In the genomic region with DNA sequence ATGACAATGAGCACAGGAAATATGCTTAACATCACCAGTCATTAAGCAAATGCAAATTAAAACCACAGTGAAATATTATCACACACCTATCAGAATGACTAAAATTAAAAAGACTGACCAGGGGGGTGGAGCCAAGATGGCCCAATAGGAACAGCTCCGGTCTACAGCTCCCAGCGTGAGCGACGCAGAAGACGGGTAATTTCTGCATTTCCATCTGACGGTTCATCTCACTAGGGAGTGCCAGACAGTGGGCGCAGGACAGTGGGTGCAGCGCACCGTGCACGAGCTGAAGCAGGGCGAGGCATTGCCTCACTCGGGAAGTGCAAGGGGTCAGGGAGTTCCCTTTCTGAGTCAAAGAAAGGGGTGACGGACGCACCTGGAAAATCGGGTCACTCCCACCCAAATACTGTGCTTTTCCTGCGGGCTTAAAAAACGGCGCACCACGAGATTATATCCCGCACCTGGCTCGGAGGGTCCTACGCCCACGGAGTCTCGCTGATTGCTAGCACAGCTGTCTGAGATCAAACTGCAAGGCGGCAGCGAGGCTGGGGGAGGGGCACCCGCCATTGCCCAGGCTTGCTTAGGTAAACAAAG, we compare ENCODE assay signal across 8 cellular contexts. TPM values are rescaled to one million over a fixed set of nuclear protein-coding genes. Genes with fewer than 3 reads are reported as not detected.
A peak's percentile ranks its signal among the peaks of the same experiment; 100 is the strongest.
DNase-seq lines count a peak whose midpoint lies in the region; ATAC-seq, FAIRE-seq and TF ChIP-seq lines count a peak whose summit lies in the region.
"Not testable (repeated sequence)": the region's sequence is repeated elsewhere in the genome, so short reads cannot be mapped to it uniquely, and the experiment has no call there.

No MANE protein-coding gene starts in this region.

- in situ Hi-C loops in HepG2 (cut with HindIII; ENCODE audit: extremely low pct_ligation_motif_present, low pct_unique_long_range_greater_than_20kb), result not testable (repeated sequence)

- not testable (repeated sequence) for TF ChIP-seq CTCF in DOHH2 (IDR thresholded peaks at IDR 0.05; ENCODE audit: low read depth, low read length, poor library complexity, severe bottlenecking); NB4 (IDR thresholded peaks at IDR 0.05; ENCODE audit: low read depth, low read length); SU-DHL-6 (IDR thresholded peaks at IDR 0.05; ENCODE audit: insufficient read depth, low read length, poor library complexity, severe bottlenecking); colonic mucosa (IDR thresholded peaks at IDR 0.05); HepG2 (CRISPR knock-in tag; IDR thresholded peaks at IDR 0.05)

- H3K9me3 ChIP-seq in DOHH2 (ENCODE audit: control insufficient read depth, insufficient read depth, low read length); SU-DHL-6 (ENCODE audit: insufficient read depth, low read length); colonic mucosa; HepG2 (ENCODE audit: low read length): not testable (repeated sequence)

- H3F3A ChIP-seq in DOHH2 (ENCODE audit: control insufficient read depth, insufficient read depth); SU-DHL-6 (ENCODE audit: insufficient read depth): not testable (repeated sequence)

- TF ChIP-seq POLR2A in NB4 (IDR thresholded peaks at IDR 0.05; ENCODE audit: extremely low read depth, insufficient read length); HepG2 (IDR thresholded peaks at IDR 0.05; ENCODE audit: insufficient read depth in 1 of 2, low read depth in 2 of 2, low read length in 2 of 2): not testable (repeated sequence)

- not testable (repeated sequence) for H3K36me3 ChIP-seq in DOHH2 (ENCODE audit: control insufficient read depth, low read length); SU-DHL-6 (ENCODE audit: low read length); colonic mucosa; HepG2 (replicated peaks in 1 of 2; ENCODE audit: control insufficient read depth in 1 of 2, insufficient read depth in 2 of 2, low read length in 2 of 2)

- whole genome bisulfite sequencing in HepG2 (ENCODE audit: low lambda C conversion rate), result 4% methylated on average over 5 of the region's 27 CpGs

- peak overlapping the region; percentile 66 to 85 for H3K4me3 Mint-ChIP-seq in activated T-cell treated with anti-CD3 and anti-CD28 coated beads, Interleukin-2, amount 50 U/mL, for 72 hours
- peak overlapping the region; percentile 58 to 69 for H3K4me3 Mint-ChIP-seq in stimulated activated naive CD8-positive, alpha-beta T cell treated with anti-CD3 and anti-CD28 coated beads, Interleukin-15, amount 100 ng/mL, for 72 hours

- ATAC-seq in HG02852 (IDR thresholded peaks at IDR 0.05; ENCODE audit: unreplicated experiment), result peak; percentile 75
- ATAC-seq in activated T-cell treated with anti-CD3 and anti-CD28 coated beads, Interleukin-2, amount 50 U/mL, for 72 hours (replicated peaks in 1 of 2), result peak in 1 of 2 donors; percentile 42
- ATAC-seq in HepG2, result peak; percentile 63
- not testable (repeated sequence) for ATAC-seq in stimulated activated naive CD8-positive, alpha-beta T cell treated with anti-CD3 and anti-CD28 coated beads, Interleukin-15, amount 100 ng/mL, for 72 hours

- not testable (repeated sequence) for H3K79me2 ChIP-seq in DOHH2 (ENCODE audit: control insufficient read depth, low read length); SU-DHL-6 (ENCODE audit: insufficient read depth, low read length); HepG2 (ENCODE audit: insufficient read depth, low read length)

- BruUV-seq in HepG2 (replicated peaks; lab: Mats Ljungman, UMichigan), result not testable (repeated sequence)

- H3K9me3 Mint-ChIP-seq in activated T-cell treated with anti-CD3 and anti-CD28 coated beads, Interleukin-2, amount 50 U/mL, for 72 hours; stimulated activated naive CD8-positive, alpha-beta T cell treated with anti-CD3 and anti-CD28 coated beads, Interleukin-15, amount 100 ng/mL, for 72 hours: not testable (repeated sequence)

- H4K20me1 ChIP-seq in DOHH2 (ENCODE audit: control insufficient read depth, insufficient read depth, low read depth, low read length); SU-DHL-6 (ENCODE audit: low read depth, low read length); HepG2 (ENCODE audit: insufficient read depth, low read length): not testable (repeated sequence)

- not testable (repeated sequence) for FAIRE-seq in HepG2 (lab: Jason Lieb, UNC)

- H3K36me3 Mint-ChIP-seq in activated T-cell treated with anti-CD3 and anti-CD28 coated beads, Interleukin-2, amount 50 U/mL, for 72 hours (ENCODE audit: insufficient read depth in 2 of 2), result not testable (repeated sequence)

- not testable (repeated sequence) for TF ChIP-seq EP300 in HepG2 (IDR thresholded peaks at IDR 0.05; ENCODE audit: low read depth in 2 of 2, low read length in 2 of 2); HepG2 (CRISPR knock-in tag; IDR thresholded peaks at IDR 0.05; ENCODE audit: borderline replicate concordance)

- not testable (repeated sequence) for H3K9ac ChIP-seq in SU-DHL-6 (ENCODE audit: low read length); colonic mucosa (ENCODE audit: low read depth in 2 of 2, low read length in 2 of 2); HepG2 (ENCODE audit: insufficient read depth, low read depth, low read length)

- intact Hi-C loops in colonic mucosa (cut with DNase I); HepG2 (cut with micrococcal nuclease; ENCODE audit: unreplicated experiment): not testable (repeated sequence)

- TF ChIP-seq RAD21 in HepG2 (CRISPR knock-in tag; IDR thresholded peaks at IDR 0.05), result not testable (repeated sequence)

- H3K27ac Mint-ChIP-seq in activated T-cell treated with anti-CD3 and anti-CD28 coated beads, Interleukin-2, amount 50 U/mL, for 72 hours, result not testable (repeated sequence)
- peak overlapping the region in 1 of 2 donors; percentile 40 for H3K27ac Mint-ChIP-seq in stimulated activated naive CD8-positive, alpha-beta T cell treated with anti-CD3 and anti-CD28 coated beads, Interleukin-15, amount 100 ng/mL, for 72 hours

- 0 out of 2 replicates have a peak overlapping the region, but pooled peaks have one; percentile 26 for H3K4me2 ChIP-seq in DOHH2 (ENCODE audit: low read length)
- peak overlapping the region; percentile 73 for H3K4me2 ChIP-seq in SU-DHL-6 (ENCODE audit: low read depth, low read length, poor library complexity, severe bottlenecking)
- peak overlapping the region; percentile 63 for H3K4me2 ChIP-seq in HepG2 (ENCODE audit: low read depth, low read length)

- not testable (repeated sequence) for H3K27ac ChIP-seq in DOHH2 (ENCODE audit: low read depth, low read length); HepG2 (ENCODE audit: extremely low read length, insufficient read depth, low read length)
- peak overlapping the region; percentile 89 for H3K27ac ChIP-seq in SU-DHL-6 (ENCODE audit: low read depth, low read length)
- H3K27ac ChIP-seq in colonic mucosa, result peak overlapping the region; percentile 6

- not testable (repeated sequence) for H3K27me3 Mint-ChIP-seq in activated T-cell treated with anti-CD3 and anti-CD28 coated beads, Interleukin-2, amount 50 U/mL, for 72 hours (ENCODE audit: low read depth); stimulated activated naive CD8-positive, alpha-beta T cell treated with anti-CD3 and anti-CD28 coated beads, Interleukin-15, amount 100 ng/mL, for 72 hours

- CTCF ChIA-PET in HepG2 (lab: Yijun Ruan, JAX; ENCODE audit: low intra/inter-chr PET ratio, low total read pairs), result not testable (repeated sequence)

- not testable (repeated sequence) for H2AFZ ChIP-seq in SU-DHL-6 (ENCODE audit: low read depth, low read length, severe bottlenecking)
- peak overlapping the region; percentile 27 for H2AFZ ChIP-seq in HepG2 (ENCODE audit: low read length)

- not testable (repeated sequence) for H3K4me1 ChIP-seq in DOHH2 (ENCODE audit: control insufficient read depth, low read length); colonic mucosa; HepG2 (ENCODE audit: insufficient read depth, low read length)

- H3K27me3 ChIP-seq in DOHH2 (ENCODE audit: control insufficient read depth, low read length); SU-DHL-6 (ENCODE audit: low read length); colonic mucosa; HepG2 (ENCODE audit: control insufficient read depth in 1 of 2, insufficient read depth in 2 of 2, low read length in 2 of 2): not testable (repeated sequence)

- H3K4me3 ChIP-seq in DOHH2 (ENCODE audit: low read length), result not testable (repeated sequence)
- H3K4me3 ChIP-seq in NB4 (ENCODE audit: low read depth, low read length), result peak overlapping the region; percentile 48
- H3K4me3 ChIP-seq in SU-DHL-6 (ENCODE audit: insufficient read depth, low read length, poor library complexity, severe bottlenecking), result peak overlapping the region; percentile 37
- peak overlapping the region; percentile 19 for H3K4me3 ChIP-seq in colonic mucosa
- H3K4me3 ChIP-seq in HepG2 (replicated peaks in 1 of 3; ENCODE audit: insufficient read depth in 1 of 3, low read depth in 2 of 3, low read length in 3 of 3), result peak overlapping the region; percentile 42 to 69 (median 57); a peak in 5 of 6 replicates

- peak; percentile 84 for DNase-seq in NB4 (ENCODE audit: low read depth)
- DNase-seq in activated T-cell treated with anti-CD3 and anti-CD28 coated beads, Interleukin-2, amount 50 U/mL, for 72 hours, result peak in 1 of 2 donors; percentile 2
- peak; percentile 49 for DNase-seq in colonic mucosa
- not testable (repeated sequence) for DNase-seq in HepG2 (ENCODE audit: low spot score); stimulated activated naive CD8-positive, alpha-beta T cell treated with anti-CD3 and anti-CD28 coated beads, Interleukin-15, amount 100 ng/mL, for 72 hours

- not testable (repeated sequence) for H3K4me1 Mint-ChIP-seq in activated T-cell treated with anti-CD3 and anti-CD28 coated beads, Interleukin-2, amount 50 U/mL, for 72 hours (ENCODE audit: low read depth); stimulated activated naive CD8-positive, alpha-beta T cell treated with anti-CD3 and anti-CD28 coated beads, Interleukin-15, amount 100 ng/mL, for 72 hours

- H3K9me2 ChIP-seq in DOHH2 (replicated peaks; ENCODE audit: control insufficient read depth, low read length); SU-DHL-6 (replicated peaks; ENCODE audit: insufficient read depth, low read length): not testable (repeated sequence)

- POLR2A ChIA-PET in HepG2 (lab: Yijun Ruan, JAX), result interaction anchor here (0.7 to 1.3 kb wide), 4 partner anchors 19 to 100 kb away, joined by 3 to 5 read pairs (median 4); a partner anchor contains a TSS

RNA-seq across cellular contexts. Expression of a gene that starts 29.1 kb away (rescaled TPM):
- 10 to 100 TPM; 11.4 to 12.2 TPM for total RNA-seq in activated T-cell treated with anti-CD3 and anti-CD28 coated beads, Interleukin-2, amount 50 U/mL, for 72 hours
- total RNA-seq in colonic mucosa (10 to 100 TPM in 1 of 2 donors, 1 to 10 TPM in 1; 9.3 to 19.4 TPM), HepG2 (2016; rRNA removed; fragmentation: Illumina TruSeq; extraction: Trizol) (2.9 and 9.6 TPM in 2 replicates)
- total RNA-seq in HepG2 (2016; cell fraction: cytosol; rRNA removed; fragmentation: Illumina TruSeq; extraction: Trizol; ENCODE audit: low read depth), result 4.3 TPM in 2 replicates
- total RNA-seq in HepG2 (2016; cell fraction: insoluble cytoplasmic fraction; rRNA removed; fragmentation: Illumina TruSeq; extraction: Trizol), result 2.4 and 8.8 TPM in 2 replicates
- 2.8 and 3.6 TPM in 2 replicates for total RNA-seq in HepG2 (2016; cell fraction: membrane; rRNA removed; fragmentation: Illumina TruSeq; extraction: Trizol)
- 14.4 and 20.3 TPM in 2 replicates for total RNA-seq in HepG2 (2016; cell fraction: nucleus; rRNA removed; fragmentation: Illumina TruSeq; extraction: Trizol)
- 13.4 and 16.4 TPM in 2 replicates for polyA plus RNA-seq in HepG2 (2011; rRNA removed)
- polyA plus RNA-seq in HepG2 (2011; cell fraction: cytosol; rRNA removed), result 4.3 and 6.5 TPM in 2 replicates
- polyA plus RNA-seq in HepG2 (2011; cell fraction: nucleus; rRNA removed), result 36.6 and 49.2 TPM in 2 replicates
- polyA plus RNA-seq in HepG2 (2012), result 8.6 and 9.0 TPM in 2 replicates
- 1.6 and 2.2 TPM in 2 replicates for polyA plus RNA-seq in HepG2 (2016; cell fraction: cytosol; fragmentation: Illumina TruSeq; extraction: Trizol; ENCODE audit: low read depth)
- polyA plus RNA-seq in HepG2 (2016; cell fraction: insoluble cytoplasmic fraction; fragmentation: Illumina TruSeq; extraction: Trizol; ENCODE audit: low read depth), result 3.3 and 4.4 TPM in 2 replicates
- polyA plus RNA-seq in HepG2 (2016; cell fraction: membrane; fragmentation: Illumina TruSeq; extraction: Trizol; ENCODE audit: low read depth), result 2.8 and 3.1 TPM in 2 replicates
- polyA plus RNA-seq in HepG2 (2016; cell fraction: nucleus; fragmentation: Illumina TruSeq; extraction: Trizol; ENCODE audit: insufficient read depth, low read depth), result 29.3 and 35.2 TPM in 2 replicates
- polyA minus RNA-seq in HepG2 (2011; rRNA and poly(A)+ RNA removed; ENCODE audit: low replicate concordance), result 17.8 and 18.9 TPM in 2 replicates
- polyA minus RNA-seq in HepG2 (2011; cell fraction: cytosol; rRNA and poly(A)+ RNA removed), result 2.5 and 3.9 TPM in 2 replicates
- polyA minus RNA-seq in HepG2 (2011; cell fraction: nucleus; rRNA and poly(A)+ RNA removed), result 32.1 and 40.5 TPM in 2 replicates
